ENCODE assay signal across 25 cellular contexts in genomic region chr4:17719106-17719505, GRCh38.
"Had no signal": no experiment of that assay in that cellular context is flagged by ENCODE, and none has a peak within 500 bp of the region (broad histone marks: within the 10 kb centered on the region; RNA-seq: fewer than 3 reads in every experiment).

No MANE protein-coding gene starts in this region.

- H3K27ac Mint-ChIP-seq: activated CD4-positive, alpha-beta memory T cell treated with anti-CD3 and anti-CD28 coated beads, Interleukin-2, amount 10 ng/mL, durations not matched to agents 7 days and 5 days; activated CD4-positive, alpha-beta T cell treated with anti-CD3 and anti-CD28 coated beads, Interleukin-2, amount 10 ng/mL, durations not matched to agents 24 days and 14 days; activated naive CD4-positive, alpha-beta T cell treated with anti-CD3 and anti-CD28 coated beads, Interleukin-2, amount 10 ng/mL, durations not matched to agents 7 days and 5 days; activated T-cell treated with anti-CD3 and anti-CD28 coated beads, Interleukin-2, amount 50 U/mL, for 72 hours; dendritic cell treated with granulocyte-macrophage colony-stimulating factor and Interleukin-4, amounts not matched to agents 40 ng/mL and 50 ng/mL, for 4 days; memory B cell; nephron progenitor cell; stimulated activated memory B cell treated with anti-CD40 and anti-IgM and Interleukin-4, amounts not matched to agents 10 μg/mL and 1 μg/mL and 100 μg/mL, for 72 hours; T-helper 2 cell treated with Interferon-gamma antibody and Interleukin-4, amounts not matched to agents 5 μg/mL and 100 μg/mL, for 36 hours had no signal

- H3K27me3 ChIP-seq: cardiac muscle cell, stomach, suprapubic skin, tibial nerve had no signal

- ATAC-seq: activated CD4-positive, CD25-positive, alpha-beta regulatory T cell treated with anti-CD3 and anti-CD28 coated beads, Interleukin-2, amount 50 U/mL, for 24 hours; activated T-cell treated with anti-CD3 and anti-CD28 coated beads, Interleukin-2, amount 50 U/mL, for 72 hours; gastroesophageal sphincter; sciatic nerve; stimulated activated memory B cell treated with anti-CD40 and anti-IgM and Interleukin-4, amounts not matched to agents 10 μg/mL and 1 μg/mL and 100 μg/mL, for 72 hours had no signal

- H3K4me3 ChIP-seq: cardiac muscle cell, esophagus muscularis mucosa, gastroesophageal sphincter, stomach, suprapubic skin, tibial nerve had no signal

- H3K27me3 Mint-ChIP-seq: activated CD4-positive, alpha-beta memory T cell treated with anti-CD3 and anti-CD28 coated beads, Interleukin-2, amount 10 ng/mL, durations not matched to agents 7 days and 5 days had no signal

- H3K27ac ChIP-seq: cardiac muscle cell, esophagus muscularis mucosa, gastroesophageal sphincter, stomach, suprapubic skin, tibial nerve, VCaP had no signal

- FAIRE-seq: small intestine, urothelium cell line had no signal

- H3K36me3 Mint-ChIP-seq: activated naive CD4-positive, alpha-beta T cell treated with anti-CD3 and anti-CD28 coated beads, Interleukin-2, amount 10 ng/mL, durations not matched to agents 7 days and 5 days; memory B cell; stimulated activated memory B cell treated with anti-CD40 and anti-IgM and Interleukin-4, amounts not matched to agents 10 μg/mL and 1 μg/mL and 100 μg/mL, for 72 hours had no signal

- DNase-seq: activated CD4-positive, alpha-beta memory T cell treated with anti-CD3 and anti-CD28 coated beads, Interleukin-2, amount 10 ng/mL, durations not matched to agents 7 days and 5 days; activated CD4-positive, alpha-beta T cell treated with anti-CD3 and anti-CD28 coated beads, Interleukin-2, amount 10 ng/mL, durations not matched to agents 24 days and 14 days; activated effector memory CD4-positive, alpha-beta T cell treated with anti-CD3 and anti-CD28 coated beads, Interleukin-2, amount 50 U/mL, for 16 hours; activated naive CD4-positive, alpha-beta T cell treated with anti-CD3 and anti-CD28 coated beads, Interleukin-2, amount 10 ng/mL, durations not matched to agents 7 days and 5 days; activated T-cell treated with anti-CD3 and anti-CD28 coated beads, Interleukin-2, amount 50 U/mL, for 72 hours; effector CD8-positive, alpha-beta T cell; hypothalamus; nephron progenitor cell; posterior cingulate gyrus; small intestine; stimulated activated CD4-positive, alpha-beta T cell treated with anti-CD3 and anti-CD28 coated beads, Interleukin-2, amount 100 ng/mL, for 24 hours had no signal

- H3K4me1 ChIP-seq: esophagus muscularis mucosa, gastroesophageal sphincter, stomach, tibial nerve had no signal

- H3K4me1 Mint-ChIP-seq: activated CD4-positive, alpha-beta memory T cell treated with anti-CD3 and anti-CD28 coated beads, Interleukin-2, amount 10 ng/mL, durations not matched to agents 7 days and 5 days; activated CD4-positive, alpha-beta T cell treated with anti-CD3 and anti-CD28 coated beads, Interleukin-2, amount 10 ng/mL, durations not matched to agents 24 days and 14 days; activated naive CD4-positive, alpha-beta T cell treated with anti-CD3 and anti-CD28 coated beads, Interleukin-2, amount 10 ng/mL, durations not matched to agents 7 days and 5 days; memory B cell; stimulated activated memory B cell treated with anti-CD40 and anti-IgM and Interleukin-4, amounts not matched to agents 10 μg/mL and 1 μg/mL and 100 μg/mL, for 72 hours had no signal

- H3K9me3 Mint-ChIP-seq: activated CD4-positive, alpha-beta memory T cell treated with anti-CD3 and anti-CD28 coated beads, Interleukin-2, amount 10 ng/mL, durations not matched to agents 7 days and 5 days; activated CD4-positive, alpha-beta T cell treated with anti-CD3 and anti-CD28 coated beads, Interleukin-2, amount 10 ng/mL, durations not matched to agents 24 days and 14 days; activated naive CD4-positive, alpha-beta T cell treated with anti-CD3 and anti-CD28 coated beads, Interleukin-2, amount 10 ng/mL, durations not matched to agents 7 days and 5 days; activated T-cell treated with anti-CD3 and anti-CD28 coated beads, Interleukin-2, amount 50 U/mL, for 72 hours; dendritic cell treated with granulocyte-macrophage colony-stimulating factor and Interleukin-4, amounts not matched to agents 40 ng/mL and 50 ng/mL, for 4 days; memory B cell; nephron progenitor cell; stimulated activated memory B cell treated with anti-CD40 and anti-IgM and Interleukin-4, amounts not matched to agents 10 μg/mL and 1 μg/mL and 100 μg/mL, for 72 hours; T-helper 2 cell treated with Interferon-gamma antibody and Interleukin-4, amounts not matched to agents 5 μg/mL and 100 μg/mL, for 36 hours had no signal

- H3K9me3 ChIP-seq: esophagus muscularis mucosa, gastroesophageal sphincter, stomach, suprapubic skin, tibial nerve had no signal

- H3K36me3 ChIP-seq: cardiac muscle cell, esophagus muscularis mucosa, gastroesophageal sphincter, stomach, suprapubic skin, tibial nerve had no signal

- H3K4me3 Mint-ChIP-seq: activated CD4-positive, alpha-beta memory T cell treated with anti-CD3 and anti-CD28 coated beads, Interleukin-2, amount 10 ng/mL, durations not matched to agents 7 days and 5 days; activated CD4-positive, alpha-beta T cell treated with anti-CD3 and anti-CD28 coated beads, Interleukin-2, amount 10 ng/mL, durations not matched to agents 24 days and 14 days; activated naive CD4-positive, alpha-beta T cell treated with anti-CD3 and anti-CD28 coated beads, Interleukin-2, amount 10 ng/mL, durations not matched to agents 7 days and 5 days; activated T-cell treated with anti-CD3 and anti-CD28 coated beads, Interleukin-2, amount 50 U/mL, for 72 hours; dendritic cell treated with granulocyte-macrophage colony-stimulating factor and Interleukin-4, amounts not matched to agents 40 ng/mL and 50 ng/mL, for 4 days; memory B cell; nephron progenitor cell; stimulated activated memory B cell treated with anti-CD40 and anti-IgM and Interleukin-4, amounts not matched to agents 10 μg/mL and 1 μg/mL and 100 μg/mL, for 72 hours; T-helper 2 cell treated with Interferon-gamma antibody and Interleukin-4, amounts not matched to agents 5 μg/mL and 100 μg/mL, for 36 hours had no signal
